Comparison of ENCODE assay signal across 18 cellular contexts in the genomic region with DNA sequence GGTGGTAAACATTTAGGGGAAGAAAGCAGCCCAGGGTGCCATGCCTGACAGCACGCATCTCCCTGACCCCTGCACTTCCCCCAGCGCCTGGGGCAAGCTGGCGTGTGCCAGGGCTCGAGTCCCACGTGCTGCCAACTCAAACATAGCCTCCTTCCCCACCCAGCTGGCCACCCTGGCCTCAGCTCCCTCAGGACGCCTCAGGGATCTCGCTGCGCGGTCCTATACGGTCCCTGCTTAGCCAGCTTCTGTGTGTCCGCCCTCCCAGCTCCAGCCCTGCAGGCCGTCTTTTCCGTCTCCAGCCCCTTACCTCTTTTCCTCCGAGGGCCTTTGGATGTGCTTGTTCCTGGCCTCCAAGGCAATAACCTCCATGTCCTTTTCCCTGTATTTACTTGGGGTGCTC.
"Had no signal": no experiment of that assay in that cellular context is flagged by ENCODE, and none has a peak within 500 bp of the region (broad histone marks: within the 10 kb centered on the region; RNA-seq: fewer than 3 reads in every experiment).

No MANE protein-coding gene starts in this region.

- H3K4me3 Mint-ChIP-seq: activated CD8-positive, alpha-beta memory T cell treated with anti-CD3 and anti-CD28 coated beads, Interleukin-2, amount 10 ng/mL, durations not matched to agents 7 days and 5 days; activated naive CD8-positive, alpha-beta T cell treated with anti-CD3 and anti-CD28 coated beads, Interleukin-2, amount 10 ng/mL, durations not matched to agents 7 days and 5 days; dendritic cell treated with granulocyte-macrophage colony-stimulating factor and Interleukin-4, amounts not matched to agents 40 ng/mL and 50 ng/mL, for 4 days; effector memory CD8-positive, alpha-beta T cell; naive B cell; stimulated activated naive B cell treated with anti-CD40 and anti-IgM and Interleukin-4, amounts not matched to agents 10 μg/mL and 1 μg/mL and 100 μg/mL, for 72 hours had no signal

- H3K27ac Mint-ChIP-seq: activated CD8-positive, alpha-beta memory T cell treated with anti-CD3 and anti-CD28 coated beads, Interleukin-2, amount 10 ng/mL, durations not matched to agents 7 days and 5 days; activated naive CD8-positive, alpha-beta T cell treated with anti-CD3 and anti-CD28 coated beads, Interleukin-2, amount 10 ng/mL, durations not matched to agents 7 days and 5 days; dendritic cell treated with granulocyte-macrophage colony-stimulating factor and Interleukin-4, amounts not matched to agents 40 ng/mL and 50 ng/mL, for 4 days; stimulated activated naive B cell treated with anti-CD40 and anti-IgM and Interleukin-4, amounts not matched to agents 10 μg/mL and 1 μg/mL and 100 μg/mL, for 72 hours had no signal

- H3K9me3 Mint-ChIP-seq: activated naive CD8-positive, alpha-beta T cell treated with anti-CD3 and anti-CD28 coated beads, Interleukin-2, amount 10 ng/mL, durations not matched to agents 7 days and 5 days; dendritic cell treated with granulocyte-macrophage colony-stimulating factor and Interleukin-4, amounts not matched to agents 40 ng/mL and 50 ng/mL, for 4 days; effector memory CD8-positive, alpha-beta T cell; naive B cell; stimulated activated naive B cell treated with anti-CD40 and anti-IgM and Interleukin-4, amounts not matched to agents 10 μg/mL and 1 μg/mL and 100 μg/mL, for 72 hours had no signal

- DNase-seq: activated CD4-positive, alpha-beta T cell treated with anti-CD3 and anti-CD28 coated beads, Interleukin-2, amount 50 U/mL, for 48 hours; activated CD4-positive, CD25-positive, alpha-beta regulatory T cell treated with anti-CD3 and anti-CD28 coated beads, Interleukin-2, amount 50 U/mL, for 72 hours; activated CD8-positive, alpha-beta memory T cell treated with anti-CD3 and anti-CD28 coated beads, Interleukin-2, amount 10 ng/mL, durations not matched to agents 7 days and 5 days; activated naive CD8-positive, alpha-beta T cell treated with anti-CD3 and anti-CD28 coated beads, Interleukin-2, amount 10 ng/mL, durations not matched to agents 7 days and 5 days; activated T-cell treated with anti-CD3 and anti-CD28 coated beads, Interleukin-2, amount 50 U/mL, for 1 hour; anterior cingulate cortex; effector memory CD8-positive, alpha-beta T cell; gastrocnemius medialis; heart right ventricle; left cardiac atrium; mammary epithelial cell; naive B cell; stimulated activated CD4-positive, alpha-beta T cell treated with anti-CD3 and anti-CD28 coated beads, Interleukin-2, amount 100 ng/mL, for 48 hours; stimulated activated naive B cell treated with anti-CD40 and anti-IgM and Interleukin-4, amounts not matched to agents 10 μg/mL and 1 μg/mL and 100 μg/mL, for 72 hours; SW 1271; trophoblast cell had no signal

- ATAC-seq: activated CD8-positive, alpha-beta memory T cell treated with anti-CD3 and anti-CD28 coated beads, Interleukin-2, amount 10 ng/mL, durations not matched to agents 7 days and 5 days; effector memory CD8-positive, alpha-beta T cell; gastrocnemius medialis; left cardiac atrium; stimulated activated naive B cell treated with anti-CD40 and anti-IgM and Interleukin-4, amounts not matched to agents 10 μg/mL and 1 μg/mL and 100 μg/mL, for 72 hours had no signal

- H3K27ac ChIP-seq: gastrocnemius medialis, parathyroid adenoma had no signal

- H3K4me3 ChIP-seq: gastrocnemius medialis had no signal

- H3K9me3 ChIP-seq: gastrocnemius medialis, heart right ventricle had no signal

- H3K27me3 Mint-ChIP-seq: activated CD8-positive, alpha-beta memory T cell treated with anti-CD3 and anti-CD28 coated beads, Interleukin-2, amount 10 ng/mL, durations not matched to agents 7 days and 5 days; activated naive CD8-positive, alpha-beta T cell treated with anti-CD3 and anti-CD28 coated beads, Interleukin-2, amount 10 ng/mL, durations not matched to agents 7 days and 5 days; effector memory CD8-positive, alpha-beta T cell had no signal
